ENCODE assay signal across 22 cellular contexts in genomic region chr6:304833-305370, GRCh38. TPM values are rescaled to one million over a fixed set of nuclear protein-coding genes. Genes with fewer than 3 reads are reported as not detected.
DNase-seq lines count a peak whose midpoint lies in the region; ATAC-seq, FAIRE-seq and TF ChIP-seq lines count a peak whose summit lies in the region.
"Had no signal": no experiment of that assay in that cellular context is flagged by ENCODE, and none has a peak within 500 bp of the region (broad histone marks: within the 10 kb centered on the region; RNA-seq: fewer than 3 reads in every experiment).

No MANE protein-coding gene starts in this region.

- 52 to 69% (median 58%) methylated on average over 8 of the region's 8 CpGs for WGBS in small intestine, 3 donors

- H3K9me2 ChIP-seq in MM.1S (replicated peaks; ENCODE audit: insufficient read depth, low read length): no peaks in the 10 kb centered on the region

- H3K4me1 ChIP-seq in MM.1S (ENCODE audit: low read length) (peaks cover 60% of the 10 kb centered on the region), small intestine (ENCODE audit: control insufficient read depth in 2 of 2, insufficient read depth in 1 of 2, low read depth in 1 of 2, low read length in 1 of 2) (peaks cover 0 to 5% of the 10 kb centered on the region in 2 donors)
- H3K4me1 ChIP-seq: foreskin keratinocyte, transverse colon had no signal

- H3K9me3 ChIP-seq in MM.1S (replicated peaks; ENCODE audit: insufficient read depth, low read length): no peaks in the 10 kb centered on the region
- H3K9me3 ChIP-seq in small intestine (ENCODE audit: control insufficient read depth, low read depth): no peaks in the 10 kb centered on the region
- H3K9me3 ChIP-seq: transverse colon had no signal

- no peaks in the 10 kb centered on the region for H3K27me3 ChIP-seq in MM.1S (replicated peaks; ENCODE audit: insufficient read depth, low read length)
- no peaks in the 10 kb centered on the region for H3K27me3 ChIP-seq in small intestine (ENCODE audit: control insufficient read depth in 2 of 2, insufficient read depth in 2 of 2, low read length in 2 of 2)
- H3K27me3 ChIP-seq: foreskin keratinocyte, transverse colon had no signal

- H3K4me3 ChIP-seq in MM.1S (ENCODE audit: low read length): peak overlapping the region; percentile 10; the same call in 1 of the 2 replicates
- no peak overlapping the region for H3K4me3 ChIP-seq in small intestine (ENCODE audit: low read depth in 1 of 2, low read length in 2 of 2)
- H3K4me3 ChIP-seq: transverse colon had no signal

- no peak for TF ChIP-seq CTCF in MM.1S (IDR thresholded peaks at IDR 0.05; ENCODE audit: low read length)

- H3K27ac ChIP-seq in MM.1S (ENCODE audit: low read length): peak overlapping the region; percentile 90
- H3K27ac ChIP-seq in small intestine (ENCODE audit: low read depth in 1 of 2, low read length in 1 of 2): peak overlapping the region in 1 of 2 donors; percentile 19
- H3K27ac ChIP-seq: epithelial cell of prostate, foreskin keratinocyte had no signal

- ATAC-seq in GM18520 (IDR thresholded peaks at IDR 0.05; ENCODE audit: unreplicated experiment) (peak; percentile 1), HG02840 (IDR thresholded peaks at IDR 0.05; ENCODE audit: low FRiP score, unreplicated experiment) (peak; percentile 22)
- ATAC-seq: foreskin keratinocyte; naive thymus-derived CD8-positive, alpha-beta T cell; sciatic nerve had no signal

- no peaks in the 10 kb centered on the region for H4K20me1 ChIP-seq in MM.1S (ENCODE audit: insufficient read depth, low read length)

- peaks cover 87% of the 10 kb centered on the region for H3K79me2 ChIP-seq in MM.1S (ENCODE audit: low read length)

- no peak for FAIRE-seq in small intestine (lab: Jason Lieb, UNC)

- H3K4me2 ChIP-seq in MM.1S (ENCODE audit: low read depth, low read length): peak overlapping the region; percentile 67

- peaks cover 41% of the 10 kb centered on the region for H3F3A ChIP-seq in MM.1S (ENCODE audit: insufficient read depth, low read length)

- H3K36me3 ChIP-seq in MM.1S (replicated peaks; ENCODE audit: insufficient read depth, low read length) (peaks cover 10% of the 10 kb centered on the region; the same call in 1 of the 2 replicates), small intestine (ENCODE audit: control insufficient read depth in 2 of 2, insufficient read depth in 2 of 2, low read length in 2 of 2) (no peaks in the 10 kb centered on the region)
- H3K36me3 ChIP-seq: transverse colon had no signal

- DNase-seq in MM.1S (no peak), small intestine (peak; percentile 59), NOMO-1 treated with dmso at 0.1 percent for 144 hours (lab: John Stamatoyannopoulos, UW; ENCODE audit: unreplicated experiment) (no peak), NCI-H748 treated with DMSO at 0.1 percent for 48 hours (lab: John Stamatoyannopoulos, UW) (no peak)
- no peak for DNase-seq in activated CD4-positive, CD25-positive, alpha-beta regulatory T cell (lab: John Stamatoyannopoulos, UW)
- DNase-seq: activated CD4-positive, alpha-beta T cell treated with anti-CD3 and anti-CD28 coated beads, Interleukin-2, amount 10 ng/mL, durations not matched to agents 24 days and 14 days; activated gamma-delta T cell; Calu3; caudate nucleus; GOT3; Karpas-422; mesenchymal stem cell; NCI-H1092; NCI-H2081; Right ventricle myocardium superior; transverse colon had no signal

- peak overlapping the region; percentile 69 for H3K9ac ChIP-seq in MM.1S (ENCODE audit: low read length)

- H2AFZ ChIP-seq in MM.1S (ENCODE audit: low read length): peak overlapping the region; percentile 4; the same call in 1 of the 2 replicates

RNA-seq across cellular contexts. Expression of gene DUSP22, which starts 12.6 kb away (rescaled TPM):
- polyA plus RNA-seq in small intestine: 10 to 100 TPM; 28.2 to 40.0 (median 30.0) TPM
